Comparison of ENCODE assay signal across 8 cellular contexts in the genomic region with DNA sequence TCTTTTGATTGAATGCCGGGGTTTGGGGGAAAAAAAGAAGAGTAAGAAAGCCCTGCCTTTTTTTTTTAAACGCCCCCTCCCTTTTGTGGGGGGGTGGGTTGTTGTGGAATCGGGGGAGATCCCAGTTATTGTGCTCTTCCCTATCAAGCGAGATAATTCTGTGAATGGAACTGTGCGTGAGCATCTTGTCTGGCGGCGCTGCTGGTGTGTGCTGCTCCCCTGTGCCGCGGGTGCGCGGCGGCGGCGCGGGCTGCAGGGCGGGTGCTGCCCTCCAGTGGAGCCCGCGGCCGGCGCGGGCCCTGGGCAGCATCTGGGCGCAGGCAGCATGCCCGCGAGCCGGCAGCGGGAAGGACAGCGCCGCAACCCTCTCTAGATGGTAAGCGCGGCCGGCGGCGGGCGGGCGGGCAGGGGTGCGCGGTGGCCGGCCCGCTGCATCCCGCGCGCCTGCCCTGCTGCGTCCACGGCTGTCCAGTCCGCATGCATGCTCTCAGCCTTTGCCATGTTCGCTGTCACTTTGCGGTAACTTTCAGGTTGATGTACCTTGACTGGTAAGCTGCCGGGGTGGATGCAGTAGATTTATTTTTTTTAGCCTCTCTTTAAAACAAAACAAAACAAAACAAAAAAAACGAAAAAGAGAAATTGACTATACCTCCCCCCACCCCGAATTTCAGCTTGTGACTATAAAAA.
DNase-seq lines count a peak whose midpoint lies in the region; ATAC-seq and TF ChIP-seq lines count a peak whose summit lies in the region.

No MANE protein-coding gene starts in this region.

- H4K20me1 ChIP-seq in Loucy (ENCODE audit: insufficient read depth, low read length, poor library complexity, severe bottlenecking), result no peaks in the 10 kb centered on the region

- H3K9me2 ChIP-seq in Loucy (replicated peaks; ENCODE audit: low read depth, low read length), result no peaks in the 10 kb centered on the region

- H2AFZ ChIP-seq in Loucy (ENCODE audit: low read length), result peak overlapping the region; percentile 73; the same call in 1 of the 2 replicates

- no peak for TF ChIP-seq POLR2A in gastrocnemius medialis (IDR thresholded peaks at IDR 0.05)

- H3F3A ChIP-seq in Loucy (ENCODE audit: low read depth), result no peaks in the 10 kb centered on the region

- no peaks in the 10 kb centered on the region for H3K36me3 ChIP-seq in Loucy (ENCODE audit: insufficient read depth, low read length)
- H3K36me3 ChIP-seq in gastrocnemius medialis, result no peaks in the 10 kb centered on the region

- intact Hi-C loops in gastrocnemius medialis (cut with DNase I; ENCODE audit: low total_unique reads), result loop anchor here (5.0 kb wide), 2 partner anchors 174 to 404 kb away; a partner anchor contains a TSS

- H3K9ac ChIP-seq in Loucy (ENCODE audit: low read depth, low read length, poor library complexity, severe bottlenecking), result no peak overlapping the region

- H3K9me3 ChIP-seq in Loucy (ENCODE audit: insufficient read depth, low read depth, low read length) (no peaks in the 10 kb centered on the region), iPS-18c (ENCODE audit: control insufficient read depth, insufficient read depth, low read length) (no peaks in the 10 kb centered on the region), gastrocnemius medialis (no peaks in the 10 kb centered on the region)

- no peaks in the 10 kb centered on the region for H3K27me3 ChIP-seq in Loucy (ENCODE audit: insufficient read depth, low read length, poor library complexity, severe bottlenecking)
- no peaks in the 10 kb centered on the region for H3K27me3 ChIP-seq in gastrocnemius medialis

- no peaks in the 10 kb centered on the region for H3K79me2 ChIP-seq in Loucy (ENCODE audit: insufficient read depth, low read length)

- in situ Hi-C loops in gastrocnemius medialis (cut with MboI; ENCODE audit: low sequenced_read_pairs in 4 of 4), result loop anchor here in 3 of 4 donors (10.0 to 25.0 kb wide), 4 partner anchors 261 to 564 kb away; no protein-coding TSS in a partner anchor

- H3K4me1 ChIP-seq in Loucy (ENCODE audit: insufficient read depth, low read length, poor library complexity, severe bottlenecking) (peaks cover 6% of the 10 kb centered on the region), gastrocnemius medialis (peaks cover 4 to 5% of the 10 kb centered on the region in 2 donors)

- ATAC-seq in gastrocnemius medialis (peak; percentile 60 to 80), GM18517 (IDR thresholded peaks at IDR 0.05; ENCODE audit: unreplicated experiment) (no peak), GM21528 (IDR thresholded peaks at IDR 0.05; ENCODE audit: low FRiP score, unreplicated experiment) (no peak)

- peak overlapping the region in 2 of 4 donors; percentile 30 to 44 for H3K27ac ChIP-seq in gastrocnemius medialis

- H3K4me3 ChIP-seq in Loucy (ENCODE audit: low read length, poor library complexity, severe bottlenecking), result peak overlapping the region; percentile 64
- H3K4me3 ChIP-seq in iPS-18c (ENCODE audit: insufficient read depth, low read depth, low read length), result peak overlapping the region; percentile 38; the same call in 1 of the 2 replicates
- H3K4me3 ChIP-seq in gastrocnemius medialis, result peak overlapping the region; percentile 18 to 40 (median 23)

- DNase-seq in EH (ENCODE audit: low read depth) (peak; percentile 78), T-helper 1 cell (peak in 3 of 5 donors; percentile 8 to 37 (median 36)), brain pericyte (ENCODE audit: low read depth, low spot score) (peak; percentile 18), gastrocnemius medialis (peak; percentile 32 to 52)

- peak overlapping the region; percentile 76 for H3K4me2 ChIP-seq in Loucy (ENCODE audit: low read depth, low read length, poor library complexity, severe bottlenecking)

- peak; percentile 73 for TF ChIP-seq CTCF in Loucy (conservative IDR thresholded peaks at IDR 0.05; ENCODE audit: low read length)
- TF ChIP-seq CTCF in gastrocnemius medialis (IDR thresholded peaks at IDR 0.05 in 4 of 5, conservative IDR thresholded peaks at IDR 0.05 in 1 of 5), result peak in 4 of 5 experiments; percentile 57 to 92 (median 75)

Comparison
In these comparisons a context has a peak if more than half of its experiments do, and no peak if none do; other contexts are left out.
1. DNase-seq: peak in every context shown above with its lines; median percentile 78 in EH; 42 in gastrocnemius medialis; 36 in T-helper 1 cell; 18 in brain pericyte.
2. ATAC-seq: peak in gastrocnemius medialis (2 of 2); none in GM18517 (single experiment) and GM21528 (single experiment).
3. Peak in every context shown above with its lines, with median percentiles within 50 percentile points of each other: H3K4me3 ChIP-seq.